In genomic region chr4:47122592-47123291, GRCh38 we compare ENCODE assay signal across 8 cellular contexts.
DNase-seq lines count a peak whose midpoint lies in the region; ATAC-seq and TF ChIP-seq lines count a peak whose summit lies in the region.

No MANE protein-coding gene starts in this region.

- POLR2A ChIA-PET in activated CD4-positive, alpha-beta memory T cell treated with anti-CD3 and anti-CD28 coated beads, Interleukin-2, amount 10 ng/mL, durations not matched to agents 7 days and 5 days (lab: Charles Lee), result no interaction called here

- H3K27me3 Mint-ChIP-seq in activated CD4-positive, alpha-beta memory T cell treated with anti-CD3 and anti-CD28 coated beads, Interleukin-2, amount 10 ng/mL, durations not matched to agents 7 days and 5 days, result no peaks in the 10 kb centered on the region

- no peak overlapping the region for H3K4me3 Mint-ChIP-seq in activated CD4-positive, alpha-beta memory T cell treated with anti-CD3 and anti-CD28 coated beads, Interleukin-2, amount 10 ng/mL, durations not matched to agents 7 days and 5 days

- H3K9me3 ChIP-seq in mucosa of descending colon, result no peaks in the 10 kb centered on the region
- H3K9me3 ChIP-seq in tibial artery, result no peaks in the 10 kb centered on the region

- H3K36me3 ChIP-seq in mucosa of descending colon (ENCODE audit: low read depth), result no peaks in the 10 kb centered on the region
- no peaks in the 10 kb centered on the region for H3K36me3 ChIP-seq in tibial artery

- DNase-seq in DMS114 treated with DMSO at 0.1 percent for 48 hours (lab: John Stamatoyannopoulos, UW; ENCODE audit: unreplicated experiment) (peak; percentile 21), NCI-H526 treated with DMSO at 0.1 percent for 48 hours (lab: John Stamatoyannopoulos, UW) (peak; percentile 81), epidermal melanocyte (ENCODE audit: insufficient read length, low spot score) (peak; percentile 54), mucosa of descending colon (peak in 1 of 3 donors; percentile 77), tibial artery (peak; percentile 39 to 59)
- DNase-seq in activated CD4-positive, alpha-beta memory T cell treated with anti-CD3 and anti-CD28 coated beads, Interleukin-2, amount 10 ng/mL, durations not matched to agents 7 days and 5 days, result peak; percentile 52

- CTCF ChIA-PET in activated CD4-positive, alpha-beta memory T cell treated with anti-CD3 and anti-CD28 coated beads, Interleukin-2, amount 10 ng/mL, durations not matched to agents 7 days and 5 days (lab: Charles Lee), result interaction anchor here (0.5 to 2.2 kb wide), 23 partner anchors 8 to 442 kb away, joined by 3 to 10 read pairs (median 4); no protein-coding TSS in a partner anchor

- H3K4me1 Mint-ChIP-seq in activated CD4-positive, alpha-beta memory T cell treated with anti-CD3 and anti-CD28 coated beads, Interleukin-2, amount 10 ng/mL, durations not matched to agents 7 days and 5 days, result no peaks in the 10 kb centered on the region

- no peaks in the 10 kb centered on the region for H3K27me3 ChIP-seq in tibial artery

- no peak overlapping the region for H3K27ac Mint-ChIP-seq in activated CD4-positive, alpha-beta memory T cell treated with anti-CD3 and anti-CD28 coated beads, Interleukin-2, amount 10 ng/mL, durations not matched to agents 7 days and 5 days

- ATAC-seq in GM19438 (IDR thresholded peaks at IDR 0.05; ENCODE audit: low read depth, unreplicated experiment), result peak; percentile 96
- peak; percentile 91 for ATAC-seq in HG03439 (IDR thresholded peaks at IDR 0.05; ENCODE audit: unreplicated experiment)
- peak; percentile 90 for ATAC-seq in mucosa of descending colon

- H3K27ac ChIP-seq in tibial artery, result no peak overlapping the region

- TF ChIP-seq CTCF in mucosa of descending colon (IDR thresholded peaks at IDR 0.05), result peak; percentile 38
- TF ChIP-seq CTCF in tibial artery (IDR thresholded peaks at IDR 0.05), result peak; percentile 58 to 75

- no peaks in the 10 kb centered on the region for H3K9me3 Mint-ChIP-seq in activated CD4-positive, alpha-beta memory T cell treated with anti-CD3 and anti-CD28 coated beads, Interleukin-2, amount 10 ng/mL, durations not matched to agents 7 days and 5 days

- intact Hi-C loops in mucosa of descending colon (cut with DNase I, micrococcal nuclease) (no loop called here), tibial artery (cut with DNase I; ENCODE audit: low total_unique reads) (no loop called here)

- H3K4me1 ChIP-seq in mucosa of descending colon (ENCODE audit: low read depth), result no peaks in the 10 kb centered on the region
- peaks cover 0 to 5% (median 0%) of the 10 kb centered on the region in 4 donors for H3K4me1 ChIP-seq in tibial artery

- H3K4me3 ChIP-seq in mucosa of descending colon (no peak overlapping the region), tibial artery (no peak overlapping the region)

- H3K36me3 Mint-ChIP-seq in activated CD4-positive, alpha-beta memory T cell treated with anti-CD3 and anti-CD28 coated beads, Interleukin-2, amount 10 ng/mL, durations not matched to agents 7 days and 5 days (ENCODE audit: low read depth), result no peaks in the 10 kb centered on the region
